In genomic region chr1:175933801-175934200, GRCh38 we compare ENCODE assay signal across 24 cellular contexts.
DNase-seq lines count a peak whose midpoint lies in the region; ATAC-seq and TF ChIP-seq lines count a peak whose summit lies in the region.
"Had no signal": no experiment of that assay in that cellular context is flagged by ENCODE, and none has a peak within 500 bp of the region (broad histone marks: within the 10 kb centered on the region; RNA-seq: fewer than 3 reads in every experiment).

No MANE protein-coding gene starts in this region.

- H2AFZ ChIP-seq in IMR-90 (replicated peaks; ENCODE audit: low read length, poor library complexity), result no peak overlapping the region
- H2AFZ ChIP-seq in neural progenitor cell (replicated peaks), result no peak overlapping the region
- H2AFZ ChIP-seq: PC-9 had no signal

- no peaks in the 10 kb centered on the region for H3K79me1 ChIP-seq in IMR-90 (ENCODE audit: low read depth in 1 of 2, low read length in 2 of 2)

- H3K36me3 ChIP-seq in IMR-90 (ENCODE audit: control insufficient read depth, insufficient read depth, low read length) (0 out of 2 replicates have a peak, but pooled peaks cover 4% of the 10 kb centered on the region), neural progenitor cell (no peaks in the 10 kb centered on the region)
- H3K36me3 ChIP-seq: pancreas had no signal

- H3K23ac ChIP-seq in IMR-90 (ENCODE audit: low read depth, low read length), result no peak overlapping the region

- in situ Hi-C loops in IMR-90 (cut with MboI; ENCODE audit: low sequenced_read_pairs), result no loop called here

- no peak overlapping the region for H3K27ac Mint-ChIP-seq in endothelial cell (ENCODE audit: unreplicated experiment)
- no peak overlapping the region for H3K27ac Mint-ChIP-seq in neural progenitor cell
- H3K27ac Mint-ChIP-seq: activated CD4-positive, alpha-beta memory T cell treated with anti-CD3 and anti-CD28 coated beads, Interleukin-2, amount 10 ng/mL, durations not matched to agents 7 days and 5 days; brain; IgD-negative memory B cell had no signal

- no peak overlapping the region for H2AK9ac ChIP-seq in IMR-90 (replicated peaks; ENCODE audit: low read depth, low read length, poor library complexity)

- H3K4me1 ChIP-seq in IMR-90 (ENCODE audit: control insufficient read depth, insufficient read depth, low read length) (0 out of 2 replicates have a peak, but pooled peaks cover 3% of the 10 kb centered on the region), neural progenitor cell (no peaks in the 10 kb centered on the region)
- H3K4me1 ChIP-seq: esophagus muscularis mucosa, pancreas, suprapubic skin had no signal

- H2BK15ac ChIP-seq in IMR-90 (ENCODE audit: low read depth, low read length), result no peak overlapping the region

- CTCF ChIA-PET in IMR-90 (lab: Yijun Ruan, JAX), result interaction anchor here (0.7 to 2.0 kb wide), 3 partner anchors 9 to 189 kb away, joined by 3 to 4 read pairs (median 3); no protein-coding TSS in a partner anchor

- H3K9me1 ChIP-seq in IMR-90 (ENCODE audit: insufficient read depth, low read length), result no peaks in the 10 kb centered on the region

- TF ChIP-seq POLR2A in IMR-90 (IDR thresholded peaks at IDR 0.05; ENCODE audit: low read depth, low read length) (no peak), GM18505 (IDR thresholded peaks at IDR 0.05; ENCODE audit: borderline replicate concordance, extremely low read depth, insufficient read depth, insufficient read length) (no peak)

- H3K4me1 Mint-ChIP-seq in endothelial cell (ENCODE audit: unreplicated experiment) (peaks cover 7% of the 10 kb centered on the region), neural progenitor cell (no peaks in the 10 kb centered on the region)
- H3K4me1 Mint-ChIP-seq: activated CD4-positive, alpha-beta memory T cell treated with anti-CD3 and anti-CD28 coated beads, Interleukin-2, amount 10 ng/mL, durations not matched to agents 7 days and 5 days; brain; IgD-negative memory B cell had no signal

- H3K56ac ChIP-seq in IMR-90 (ENCODE audit: extremely low read depth, insufficient read depth, low read length), result no peak overlapping the region

- H3K4me3 Mint-ChIP-seq in endothelial cell (ENCODE audit: unreplicated experiment) (no peak overlapping the region), neural progenitor cell (no peak overlapping the region)
- H3K4me3 Mint-ChIP-seq: activated CD4-positive, alpha-beta memory T cell treated with anti-CD3 and anti-CD28 coated beads, Interleukin-2, amount 10 ng/mL, durations not matched to agents 7 days and 5 days; activated T-cell treated with anti-CD3 and anti-CD28 coated beads, Interleukin-2, amount 50 U/mL, for 4 hours; brain; IgD-negative memory B cell had no signal

- H3K4me2 ChIP-seq in IMR-90 (ENCODE audit: low read depth, low read length), result no peak overlapping the region
- no peak overlapping the region for H3K4me2 ChIP-seq in neural progenitor cell
- H3K4me2 ChIP-seq: PC-9 had no signal

- BruUV-seq in IMR-90 (replicated peaks; lab: Mats Ljungman, UMichigan), result no TSS peak

- H2BK5ac ChIP-seq in IMR-90 (ENCODE audit: low read depth, low read length, poor library complexity, severe bottlenecking), result no peak overlapping the region

- POLR2A ChIA-PET in IMR-90 (lab: Charles Lee; ENCODE audit: unreplicated experiment), result interaction anchor here (0.6 kb wide), 1 partner anchor 17 kb away, joined by 3 read pairs; no protein-coding TSS in a partner anchor

- H3K79me2 ChIP-seq in neural progenitor cell (ENCODE audit: low read depth), result no peaks in the 10 kb centered on the region

- H3F3A ChIP-seq in neural progenitor cell (ENCODE audit: low read depth), result no peaks in the 10 kb centered on the region

- no peak overlapping the region for H2BK120ac ChIP-seq in IMR-90 (ENCODE audit: low read depth, low read length)

- no peaks in the 10 kb centered on the region for H3K9me3 ChIP-seq in IMR-90 (ENCODE audit: control insufficient read depth, insufficient read depth, low read length)
- no peaks in the 10 kb centered on the region for H3K9me3 ChIP-seq in neural progenitor cell (ENCODE audit: low read depth)

- peak; percentile 48 for ATAC-seq in Right ventricle myocardium inferior
- no peak for ATAC-seq in Right ventricle myocardium superior (ENCODE audit: poor library complexity)
- ATAC-seq in IMR-90 (ENCODE audit: low read depth), result peak; percentile 69
- ATAC-seq in GM21360 (IDR thresholded peaks at IDR 0.05; ENCODE audit: unreplicated experiment), result no peak
- ATAC-seq in GM18505 (IDR thresholded peaks at IDR 0.05; ENCODE audit: unreplicated experiment), result no peak
- ATAC-seq: activated T-cell treated with anti-CD3 and anti-CD28 coated beads, Interleukin-2, amount 50 U/mL, for 4 hours; GM12878; pancreas had no signal

- no peak overlapping the region for H3K18ac ChIP-seq in IMR-90 (ENCODE audit: low read depth, low read length)

- H4K20me1 ChIP-seq in IMR-90 (ENCODE audit: insufficient read depth, low read length) (no peaks in the 10 kb centered on the region), neural progenitor cell (ENCODE audit: low read depth) (no peaks in the 10 kb centered on the region)

- intact Hi-C loops in Right ventricle myocardium inferior (cut with DNase I), result no loop called here
- intact Hi-C loops in Right ventricle myocardium superior (cut with DNase I), result no loop called here
- intact Hi-C loops in IMR-90 (cut with micrococcal nuclease), result no loop called here

- H4K5ac ChIP-seq in IMR-90 (ENCODE audit: low read depth, low read length), result no peak overlapping the region

- no peak overlapping the region for H3K9ac ChIP-seq in IMR-90 (ENCODE audit: low read depth, low read length)
- H3K9ac ChIP-seq in neural progenitor cell, result no peak overlapping the region

- DNase-seq in Right ventricle myocardium inferior (ENCODE audit: missing footprints) (no peak), Right ventricle myocardium superior (no peak), IMR-90 (peak; percentile 60), endothelial cell (ENCODE audit: low spot score) (peak; percentile 8), neural progenitor cell (ENCODE audit: low spot score) (peak; percentile 35), anterior cingulate cortex (lab: John Stamatoyannopoulos, UW) (no peak)
- DNase-seq: activated CD4-positive, alpha-beta memory T cell treated with anti-CD3 and anti-CD28 coated beads, Interleukin-2, amount 10 ng/mL, durations not matched to agents 7 days and 5 days; activated naive CD4-positive, alpha-beta T cell treated with anti-CD3 and anti-CD28 coated beads, Interleukin-2, amount 50 U/mL, for 16 hours; activated T-cell treated with anti-CD3 and anti-CD28 coated beads, Interleukin-2, amount 50 U/mL, for 4 hours; dorsolateral prefrontal cortex; NCI-H1048; NCI-H2081 treated with DMSO at 0.1 percent for 48 hours; NCI-H526 treated with DMSO at 0.1 percent for 48 hours; pancreas; PC-9; small intestine; stimulated activated CD4-positive, alpha-beta T cell treated with anti-CD3 and anti-CD28 coated beads, Interleukin-4, amount 100 ng/mL, for 24 hours had no signal

- H3K36me3 Mint-ChIP-seq in endothelial cell (ENCODE audit: low read depth, unreplicated experiment) (peaks cover 8% of the 10 kb centered on the region), neural progenitor cell (peaks cover 29% of the 10 kb centered on the region)

- no peak overlapping the region for H2AK5ac ChIP-seq in IMR-90 (ENCODE audit: low read depth, low read length)

- H4K91ac ChIP-seq in IMR-90 (ENCODE audit: insufficient read depth, low read depth, low read length), result no peak overlapping the region

- TF ChIP-seq RAD21 in IMR-90 (IDR thresholded peaks at IDR 0.05; ENCODE audit: low read length), result no peak

- WGBS in IMR-90 (ENCODE audit: extremely low coverage in 2 of 2, insufficient read length in 1 of 2), 2 experiments, result no CpG with 5 or more reads among the region's 3 CpGs

- H3K4me3 ChIP-seq in IMR-90 (ENCODE audit: insufficient read depth, low read depth, low read length) (no peak overlapping the region), neural progenitor cell (no peak overlapping the region)
- H3K4me3 ChIP-seq: dorsolateral prefrontal cortex, esophagus muscularis mucosa, GM12878, pancreas, PC-9, suprapubic skin had no signal

- no peak overlapping the region for H4K8ac ChIP-seq in IMR-90 (ENCODE audit: low read depth in 2 of 2, low read length in 2 of 2)

- H3K9me3 Mint-ChIP-seq in endothelial cell (ENCODE audit: unreplicated experiment), result no peaks in the 10 kb centered on the region
- peaks cover 9% of the 10 kb centered on the region for H3K9me3 Mint-ChIP-seq in neural progenitor cell
- H3K9me3 Mint-ChIP-seq: activated CD4-positive, alpha-beta memory T cell treated with anti-CD3 and anti-CD28 coated beads, Interleukin-2, amount 10 ng/mL, durations not matched to agents 7 days and 5 days had no signal

- H2BK20ac ChIP-seq in IMR-90 (ENCODE audit: low read depth, low read length), result no peak overlapping the region

- dilution Hi-C loops in IMR-90 (cut with HindIII; ENCODE audit: low sequenced_read_pairs, unreplicated experiment), result no loop called here

- H3K27me3 ChIP-seq in IMR-90 (ENCODE audit: control insufficient read depth, insufficient read depth, low read length) (no peaks in the 10 kb centered on the region), neural progenitor cell (no peaks in the 10 kb centered on the region)
- H3K27me3 ChIP-seq: dorsolateral prefrontal cortex, esophagus muscularis mucosa, pancreas, suprapubic skin had no signal

- no peak overlapping the region for H3K27ac ChIP-seq in IMR-90 (ENCODE audit: insufficient read depth, low read length)
- H3K27ac ChIP-seq in neural progenitor cell, result no peak overlapping the region
- H3K27ac ChIP-seq: dorsolateral prefrontal cortex, esophagus muscularis mucosa, pancreas, PC-9, suprapubic skin had no signal

- no peak for TF ChIP-seq CTCF in IMR-90 (conservative IDR thresholded peaks at IDR 0.05; ENCODE audit: low read depth, low read length)
- TF ChIP-seq CTCF in endothelial cell (IDR thresholded peaks at IDR 0.05; ENCODE audit: unreplicated experiment), result no peak
- TF ChIP-seq CTCF in neural progenitor cell (IDR thresholded peaks at IDR 0.05), result no peak

- H3K27me3 Mint-ChIP-seq in endothelial cell (ENCODE audit: unreplicated experiment), result no peaks in the 10 kb centered on the region
- no peaks in the 10 kb centered on the region for H3K27me3 Mint-ChIP-seq in neural progenitor cell (ENCODE audit: insufficient read depth, low read depth)
- H3K27me3 Mint-ChIP-seq: activated CD4-positive, alpha-beta memory T cell treated with anti-CD3 and anti-CD28 coated beads, Interleukin-2, amount 10 ng/mL, durations not matched to agents 7 days and 5 days; brain; IgD-negative memory B cell had no signal

- H3K14ac ChIP-seq in IMR-90 (replicated peaks; ENCODE audit: low read depth, low read length), result no peak overlapping the region

- no peak overlapping the region for H3K4ac ChIP-seq in IMR-90 (ENCODE audit: low read depth, low read length)

TF ChIP-seq in IMR-90, 13 proteins besides CTCF, POLR2A, EP300 and RAD21 (continues in another document):
- TF ChIP-seq SMC3 (IDR thresholded peaks at IDR 0.05; ENCODE audit: low read depth, low read length), result no peak
- TF ChIP-seq NFE2L2 (IDR thresholded peaks at IDR 0.05; ENCODE audit: low read depth, low read length), result no peak
- TF ChIP-seq MAZ (IDR thresholded peaks at IDR 0.05; ENCODE audit: borderline replicate concordance, low read depth, low read length), result no peak
- no peak for TF ChIP-seq RCOR1 (IDR thresholded peaks at IDR 0.05; ENCODE audit: insufficient replicate concordance, low read length)
- no peak for TF ChIP-seq BHLHE40 (IDR thresholded peaks at IDR 0.05; ENCODE audit: low read depth, low read length)
- no peak for TF ChIP-seq MXI1 (IDR thresholded peaks at IDR 0.05; ENCODE audit: borderline replicate concordance, low read depth, low read length)

Comparison
In these comparisons a context has a peak if more than half of its experiments do, and no peak if none do; other contexts are left out.
1. ATAC-seq: peak in Right ventricle myocardium inferior (single experiment) and IMR-90 (single experiment); none in Right ventricle myocardium superior (single experiment), GM21360 (single experiment) and GM18505 (single experiment).
2. DNase-seq: peak in IMR-90 (single experiment), endothelial cell (single experiment) and neural progenitor cell (single experiment); none in Right ventricle myocardium inferior (single experiment), Right ventricle myocardium superior (single experiment) and anterior cingulate cortex (0 of 58).